In genomic region chr2:96953611-96954489, GRCh38 we compare ENCODE assay signal across 10 cellular contexts. TPM values are rescaled to one million over a fixed set of nuclear protein-coding genes. Genes with fewer than 3 reads are reported as not detected.
DNase-seq lines count a peak whose midpoint lies in the region; ATAC-seq and TF ChIP-seq lines count a peak whose summit lies in the region.
"Had no signal": no experiment of that assay in that cellular context is flagged by ENCODE, and none has a peak within 500 bp of the region (broad histone marks: within the 10 kb centered on the region; RNA-seq: fewer than 3 reads in every experiment).

No MANE protein-coding gene starts in this region.

- peaks cover 17 to 22% of the 10 kb centered on the region in 2 donors for H3K4me1 Mint-ChIP-seq in stimulated activated naive B cell treated with anti-CD40 and anti-IgM and Interleukin-4, amounts not matched to agents 10 μg/mL and 1 μg/mL and 100 μg/mL, for 72 hours

- H3K27ac ChIP-seq in dorsolateral prefrontal cortex: peak overlapping the region in 54 of 59 donors; percentile 22 to 100 (median 96)

- ATAC-seq in HG03342 (IDR thresholded peaks at IDR 0.05; ENCODE audit: unreplicated experiment) (peak; percentile 32), GM21390 (IDR thresholded peaks at IDR 0.05; ENCODE audit: unreplicated experiment) (no peak)
- peak; percentile 49 to 57 for ATAC-seq in stimulated activated naive B cell treated with anti-CD40 and anti-IgM and Interleukin-4, amounts not matched to agents 10 μg/mL and 1 μg/mL and 100 μg/mL, for 72 hours (replicated peaks)

- H3K27me3 ChIP-seq in dorsolateral prefrontal cortex: no peaks in the 10 kb centered on the region

- DNase-seq in NCI-H146 (lab: John Stamatoyannopoulos, UW) (peak; percentile 59), NCI-H146 treated with DMSO at 0.1 percent for 48 hours (lab: John Stamatoyannopoulos, UW; ENCODE audit: unreplicated experiment) (no peak), dorsolateral prefrontal cortex (no peak), NCI-H2081 (lab: John Stamatoyannopoulos, UW) (no peak), germinal center (ENCODE audit: low spot score) (no peak)
- DNase-seq in stimulated activated naive B cell treated with anti-CD40 and anti-IgM and Interleukin-4, amounts not matched to agents 10 μg/mL and 1 μg/mL and 100 μg/mL, for 72 hours: no peak

- H3K4me3 Mint-ChIP-seq in stimulated activated naive B cell treated with anti-CD40 and anti-IgM and Interleukin-4, amounts not matched to agents 10 μg/mL and 1 μg/mL and 100 μg/mL, for 72 hours: peak overlapping the region; percentile 2 to 48

- no peaks in the 10 kb centered on the region for H3K9me3 Mint-ChIP-seq in stimulated activated naive B cell treated with anti-CD40 and anti-IgM and Interleukin-4, amounts not matched to agents 10 μg/mL and 1 μg/mL and 100 μg/mL, for 72 hours

- intact Hi-C loops in dorsolateral prefrontal cortex (cut with DNase I): loop anchor here (5.0 kb wide), 4 partner anchors 42 to 317 kb away; partner anchors contain the start of genes CNNM3 (in 2 of the 2), ANKRD36 (in 1 of the 2) and KANSL3 (in 1 of the 2)

- H3K36me3 Mint-ChIP-seq in stimulated activated naive B cell treated with anti-CD40 and anti-IgM and Interleukin-4, amounts not matched to agents 10 μg/mL and 1 μg/mL and 100 μg/mL, for 72 hours: no peaks in the 10 kb centered on the region

- H3K27ac Mint-ChIP-seq in stimulated activated naive B cell treated with anti-CD40 and anti-IgM and Interleukin-4, amounts not matched to agents 10 μg/mL and 1 μg/mL and 100 μg/mL, for 72 hours: no peak overlapping the region

- peaks cover 14 to 45% of the 10 kb centered on the region in 2 donors for H3K27me3 Mint-ChIP-seq in stimulated activated naive B cell treated with anti-CD40 and anti-IgM and Interleukin-4, amounts not matched to agents 10 μg/mL and 1 μg/mL and 100 μg/mL, for 72 hours

- peak overlapping the region in 1 of 59 donors; percentile 4 for H3K4me3 ChIP-seq in dorsolateral prefrontal cortex

- no peak for TF ChIP-seq CTCF in dorsolateral prefrontal cortex (IDR thresholded peaks at IDR 0.05 in 54 of 56, conservative IDR thresholded peaks at IDR 0.05 in 2 of 56; ENCODE audit: low read depth in 1 of 56, partially characterized antibody in 56 of 56)

RNA-seq across cellular contexts. Expression of gene FAM178B, which starts 32.5 kb away (rescaled TPM):
- 10 to 100 TPM in 40 of 120 experiments, 1 to 10 TPM in 80; 1.5 to 44.2 (median 8.0) TPM for total RNA-seq in dorsolateral prefrontal cortex
- total RNA-seq: HT1080, occipital lobe had no signal
